ENCODE assay signal across 8 cellular contexts in the genomic region with DNA sequence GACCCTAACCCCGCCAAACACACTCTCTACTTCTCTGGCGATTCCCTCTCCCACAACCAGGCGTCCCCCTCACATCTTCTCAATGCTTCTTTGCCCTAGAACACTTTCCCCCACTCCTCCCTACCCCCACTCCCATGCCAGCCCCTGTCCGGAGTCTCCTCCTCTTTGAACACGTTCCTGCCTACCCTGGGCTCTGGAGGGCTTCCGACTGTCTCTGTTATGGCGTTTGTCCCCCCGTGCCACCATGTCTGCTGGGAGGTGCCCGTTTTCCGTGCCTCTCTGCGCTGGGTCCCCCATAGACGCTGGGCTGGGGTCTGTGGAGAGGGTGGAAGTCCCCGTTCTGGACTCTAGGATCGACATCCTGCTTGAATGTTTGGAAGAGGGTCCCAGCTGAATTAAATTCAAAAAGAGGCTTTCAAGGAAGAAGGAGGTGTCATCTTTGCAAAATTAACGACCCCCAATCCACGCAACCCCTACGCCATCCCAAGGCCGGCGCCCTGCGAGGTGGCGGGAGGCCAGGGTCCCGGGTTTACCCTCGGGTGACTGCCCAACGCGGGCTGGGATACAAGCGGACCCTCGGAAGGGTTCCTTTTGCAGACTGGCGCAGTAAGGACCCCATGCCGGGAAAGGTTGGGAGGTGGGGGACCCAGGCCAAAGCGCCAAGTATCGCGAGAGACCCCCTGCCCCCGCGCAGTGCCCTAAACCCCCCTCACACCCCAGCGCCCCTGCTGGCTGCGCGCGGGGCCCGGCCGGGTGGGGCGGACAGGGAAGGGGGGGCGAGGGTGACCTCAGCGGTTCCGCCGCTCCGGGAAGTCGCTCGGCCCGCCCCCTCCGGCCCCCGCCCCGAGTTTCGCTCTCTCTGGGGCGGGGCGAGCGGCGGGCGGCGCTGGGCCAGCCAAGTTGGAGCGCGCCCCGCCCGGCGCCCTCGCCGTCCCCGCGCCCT. TPM values are rescaled to one million over a fixed set of nuclear protein-coding genes. Genes with fewer than 3 reads are reported as not detected.
DNase-seq lines count a peak whose midpoint lies in the region; ATAC-seq and TF ChIP-seq lines count a peak whose summit lies in the region.

No MANE protein-coding gene starts in this region.

- H3K9me3 Mint-ChIP-seq in immature natural killer cell: no peaks in the 10 kb centered on the region

- H3K4me3 ChIP-seq in KMS-11 (IDR thresholded peaks at IDR 0.05; ENCODE audit: insufficient read depth, low read depth, low read length): no peak overlapping the region
- H3K4me3 ChIP-seq in WI38 (ENCODE audit: low read depth, low read length): peak overlapping the region; percentile 59
- peak overlapping the region in 2 of 3 experiments; percentile 58 to 59 for H3K4me3 ChIP-seq in mammary epithelial cell (replicated peaks in 1 of 3; ENCODE audit: insufficient read depth in 1 of 3, low read depth in 2 of 3, low read length in 3 of 3)

- H3K36me3 ChIP-seq in KMS-11 (ENCODE audit: insufficient read depth) (no peaks in the 10 kb centered on the region), mammary epithelial cell (ENCODE audit: insufficient read depth, low read length) (no peaks in the 10 kb centered on the region)

- H3K79me2 ChIP-seq in KMS-11 (ENCODE audit: insufficient read depth, low read depth) (no peaks in the 10 kb centered on the region), mammary epithelial cell (ENCODE audit: insufficient read depth, low read length) (peaks cover 2% of the 10 kb centered on the region)

- peak overlapping the region; percentile 66 to 77 (median 70) for H3K4me3 Mint-ChIP-seq in immature natural killer cell

- dilution Hi-C loops in mammary epithelial cell (cut with HindIII; ENCODE audit: low sequenced_read_pairs): no loop called here

- peaks cover 12 to 20% of the 10 kb centered on the region in 2 donors for H3K4me1 Mint-ChIP-seq in immature natural killer cell

- H3K4me1 ChIP-seq in KMS-11 (ENCODE audit: low read depth, poor library complexity, severe bottlenecking) (peaks cover 34% of the 10 kb centered on the region), mammary epithelial cell (ENCODE audit: insufficient read depth, low read length) (peaks cover 14% of the 10 kb centered on the region)

- in situ Hi-C loops in mammary epithelial cell (cut with MboI; ENCODE audit: low sequenced_read_pairs in 2 of 2): no loop called here

- H3K36me3 Mint-ChIP-seq in immature natural killer cell: no peaks in the 10 kb centered on the region

- H3K27ac ChIP-seq in C4-2B (peak overlapping the region; percentile 98), KMS-11 (no peak overlapping the region), mammary epithelial cell (ENCODE audit: insufficient read depth, low read depth, low read length) (no peak overlapping the region)

- H3K27me3 Mint-ChIP-seq in immature natural killer cell (ENCODE audit: low read depth in 3 of 3): peaks cover 2 to 8% (median 4%) of the 10 kb centered on the region in 3 donors

- peak overlapping the region; percentile 49; the same call in 1 of the 2 replicates for H2AFZ ChIP-seq in KMS-11 (ENCODE audit: low read depth)
- peak overlapping the region; percentile 80 for H2AFZ ChIP-seq in mammary epithelial cell (ENCODE audit: low read depth, low read length)

- H4K20me1 ChIP-seq in KMS-11 (ENCODE audit: insufficient read depth) (no peaks in the 10 kb centered on the region), mammary epithelial cell (ENCODE audit: insufficient read depth, low read length) (no peaks in the 10 kb centered on the region)

- peak; percentile 45 for DNase-seq in mammary epithelial cell
- peak; percentile 80 to 85 (median 84) for DNase-seq in immature natural killer cell
- peak; percentile 34 to 69 (median 64) for DNase-seq in stimulated activated CD4-positive, alpha-beta T cell treated with anti-CD3 and anti-CD28 coated beads, Interleukin-12 subunit alpha, Interleukin-12 subunit beta, amount 100 ng/mL, for 48 hours (ENCODE audit: low read depth in 2 of 3, low spot score in 1 of 3)
- DNase-seq in NCI-H1105 treated with DMSO at 0.1 percent for 48 hours (lab: John Stamatoyannopoulos, UW): no peak

- CTCF ChIA-PET in mammary epithelial cell (lab: Charles Lee; ENCODE audit: low non-redundant PET): interaction anchor here (0.5 kb wide), 1 partner anchor 27 kb away, joined by 3 read pairs; no protein-coding TSS in a partner anchor

- no peaks in the 10 kb centered on the region for H3K9me3 ChIP-seq in mammary epithelial cell (replicated peaks; ENCODE audit: insufficient read depth, low read length)

- H3K27ac Mint-ChIP-seq in immature natural killer cell: peak overlapping the region; percentile 64 to 88 (median 76)

- intact Hi-C loops in mammary epithelial cell (cut with micrococcal nuclease): no loop called here

- H3K4me2 ChIP-seq in KMS-11 (peak overlapping the region; percentile 13; the same call in 1 of the 2 replicates), mammary epithelial cell (ENCODE audit: insufficient read depth, low read depth, low read length) (peak overlapping the region; percentile 97)

- H3K9ac ChIP-seq in KMS-11 (no peak overlapping the region), mammary epithelial cell (ENCODE audit: insufficient read depth, low read length) (no peak overlapping the region)

- TF ChIP-seq CTCF in C4-2B (conservative IDR thresholded peaks at IDR 0.05) (no peak; the same call in 1 of the 2 replicates), KMS-11 (conservative IDR thresholded peaks at IDR 0.05; ENCODE audit: low read depth, low read length) (no peak), WI38 (IDR thresholded peaks at IDR 0.05; ENCODE audit: low read depth, low read length) (peak; percentile 21; the same call in 1 of the 2 replicates), mammary epithelial cell (conservative IDR thresholded peaks at IDR 0.05 in 1 of 2, IDR thresholded peaks at IDR 0.05 in 1 of 2; ENCODE audit: extremely low read depth in 1 of 2, insufficient read depth in 1 of 2, low read depth in 1 of 2, low read length in 2 of 2) (no peak)

- peak; percentile 54 for ATAC-seq in GM19463 (IDR thresholded peaks at IDR 0.05; ENCODE audit: unreplicated experiment)

- H3K27me3 ChIP-seq in KMS-11 (ENCODE audit: insufficient read depth, low read depth) (no peaks in the 10 kb centered on the region), mammary epithelial cell (ENCODE audit: insufficient read depth, low read length) (no peaks in the 10 kb centered on the region)

- whole genome bisulfite sequencing in mammary epithelial cell (ENCODE audit: low coverage, missing lambda C conversion rate): 30% methylated on average over 12 of the region's 68 CpGs

- no TSS peak for BruUV-seq in mammary epithelial cell (replicated peaks; lab: Mats Ljungman, UMichigan)

RNA-seq across cellular contexts. Expression of a gene that starts 1.0 kb away (rescaled TPM):
- 1 to 10 TPM; 1.9 to 2.2 TPM for total RNA-seq in mammary epithelial cell
- polyA plus RNA-seq in mammary epithelial cell (1.2 TPM), immature natural killer cell (1 to 10 TPM in 2 of 3 donors, under 1 TPM in 1; 0.25 to 2.4 (median 2.0) TPM)
- polyA minus RNA-seq in mammary epithelial cell: 0.41 TPM

RNA-seq across cellular contexts. Expression of a gene that starts 4.4 kb away (rescaled TPM):
- total RNA-seq in mammary epithelial cell: 100 to 1,000 TPM; 116 to 125 TPM
- 124 TPM for polyA plus RNA-seq in mammary epithelial cell
- polyA minus RNA-seq in mammary epithelial cell: 153 TPM
- 10 to 100 TPM; 14.8 to 23.3 (median 21.3) TPM for polyA plus RNA-seq in immature natural killer cell

RNA-seq across cellular contexts. Expression of a gene that starts 47.0 kb away (rescaled TPM):
- 10 to 100 TPM; 43.3 to 56.1 TPM for total RNA-seq in mammary epithelial cell
- polyA plus RNA-seq in mammary epithelial cell (98.6 TPM), immature natural killer cell (100 to 1,000 TPM; 155 to 321 (median 203) TPM)
- polyA minus RNA-seq in mammary epithelial cell: 12.2 TPM
